8 cellular contexts compared by ENCODE assay signal in genomic region chr2:154452906-154453493, GRCh38.
DNase-seq lines count a peak whose midpoint lies in the region; ATAC-seq, FAIRE-seq and TF ChIP-seq lines count a peak whose summit lies in the region.

No MANE protein-coding gene starts in this region.

- H2AFZ ChIP-seq in Loucy (ENCODE audit: low read length): peak overlapping the region; percentile 39

- TF ChIP-seq CTCF in CD14-positive monocyte (IDR thresholded peaks at IDR 0.05): peak; percentile 21
- TF ChIP-seq CTCF in Loucy (conservative IDR thresholded peaks at IDR 0.05; ENCODE audit: low read length): peak; percentile 77
- peak in 5 of 7 experiments; percentile 13 to 45 (median 43) for TF ChIP-seq CTCF in body of pancreas (IDR thresholded peaks at IDR 0.05)
- peak in 3 of 4 donors; percentile 11 to 12 (median 11) for TF ChIP-seq CTCF in pancreas (IDR thresholded peaks at IDR 0.05)

- no peaks in the 10 kb centered on the region for H3K9me2 ChIP-seq in Loucy (replicated peaks; ENCODE audit: low read depth, low read length)

- FAIRE-seq in pancreas (lab: Jason Lieb, UNC): no peak

- no peaks in the 10 kb centered on the region for H3K9me3 Mint-ChIP-seq in CD14-positive monocyte

- H4K20me1 ChIP-seq in Loucy (ENCODE audit: insufficient read depth, low read length, poor library complexity, severe bottlenecking): no peaks in the 10 kb centered on the region

- ATAC-seq in GM19372 (IDR thresholded peaks at IDR 0.05; ENCODE audit: low read depth, unreplicated experiment) (peak; percentile 60), body of pancreas (peak; percentile 45), pancreas (peak in 3 of 4 donors; percentile 44 to 61 (median 51))

- no peak overlapping the region for H3K4me3 ChIP-seq in Loucy (ENCODE audit: low read length, poor library complexity, severe bottlenecking)
- H3K4me3 ChIP-seq in body of pancreas: no peak overlapping the region
- no peak overlapping the region for H3K4me3 ChIP-seq in pancreas

- no peak overlapping the region for H3K4me3 Mint-ChIP-seq in CD14-positive monocyte

- H3K36me3 ChIP-seq in Loucy (ENCODE audit: insufficient read depth, low read length) (no peaks in the 10 kb centered on the region), body of pancreas (replicated peaks in 1 of 2; ENCODE audit: insufficient read depth in 1 of 2, low read depth in 2 of 2) (no peaks in the 10 kb centered on the region), pancreas (no peaks in the 10 kb centered on the region)

- no peaks in the 10 kb centered on the region for H3K79me2 ChIP-seq in Loucy (ENCODE audit: insufficient read depth, low read length)

- H3K27ac Mint-ChIP-seq in CD14-positive monocyte: peak overlapping the region in 1 of 7 donors; percentile 10

- H3K27me3 Mint-ChIP-seq in CD14-positive monocyte (ENCODE audit: low read depth in 3 of 3): peaks cover 0 to 2% (median 0%) of the 10 kb centered on the region in 3 donors

- H3K4me2 ChIP-seq in Loucy (ENCODE audit: low read depth, low read length, poor library complexity, severe bottlenecking): no peak overlapping the region

- peaks cover 16% of the 10 kb centered on the region for H3K4me1 ChIP-seq in Loucy (ENCODE audit: insufficient read depth, low read length, poor library complexity, severe bottlenecking)
- H3K4me1 ChIP-seq in body of pancreas: peaks cover 12% of the 10 kb centered on the region
- H3K4me1 ChIP-seq in pancreas: peaks cover 0 to 26% (median 14%) of the 10 kb centered on the region in 3 donors

- H3K27me3 ChIP-seq in Loucy (ENCODE audit: insufficient read depth, low read length, poor library complexity, severe bottlenecking) (no peaks in the 10 kb centered on the region), body of pancreas (no peaks in the 10 kb centered on the region), pancreas (no peaks in the 10 kb centered on the region)

- TF ChIP-seq POLR2A in body of pancreas (IDR thresholded peaks at IDR 0.05): no peak

- H3K27ac ChIP-seq in body of pancreas (no peak overlapping the region), pancreas (no peak overlapping the region)

- H3K36me3 Mint-ChIP-seq in CD14-positive monocyte: no peaks in the 10 kb centered on the region

- DNase-seq in CD14-positive monocyte (ENCODE audit: low spot score) (no peak), body of pancreas (no peak), pancreas (no peak), amygdala (lab: John Stamatoyannopoulos, UW) (no peak), NCI-H187 treated with DMSO at 0.1 percent for 48 hours (lab: John Stamatoyannopoulos, UW) (no peak)
- no peak for DNase-seq in activated effector memory CD4-positive, alpha-beta T cell treated with anti-CD3 and anti-CD28 coated beads, Interleukin-2, amount 50 U/mL, for 16 hours

- H3K9me3 ChIP-seq in Loucy (ENCODE audit: insufficient read depth, low read depth, low read length) (no peaks in the 10 kb centered on the region), body of pancreas (no peaks in the 10 kb centered on the region), pancreas (no peaks in the 10 kb centered on the region)

- H3K4me1 Mint-ChIP-seq in CD14-positive monocyte: peaks cover 6% of the 10 kb centered on the region

- H3F3A ChIP-seq in Loucy (ENCODE audit: low read depth): no peaks in the 10 kb centered on the region

- WGBS in body of pancreas, 2 donors: 44 to 47% methylated on average over 4 of the region's 4 CpGs
- 37 to 50% methylated on average over 4 of the region's 4 CpGs for WGBS in pancreas, 2 donors

- no peak overlapping the region for H3K9ac ChIP-seq in Loucy (ENCODE audit: low read depth, low read length, poor library complexity, severe bottlenecking)

- intact Hi-C loops in CD14-positive monocyte (cut with micrococcal nuclease) (no loop called here), body of pancreas (cut with DNase I) (no loop called here), pancreas (cut with DNase I) (no loop called here)

Comparison
In these comparisons a context has a peak if more than half of its experiments do, and no peak if none do; other contexts are left out.
1. CTCF ChIP-seq: peak in every context shown above with its lines; median percentile 77 in Loucy; 43 in body of pancreas; 21 in CD14-positive monocyte; 11 in pancreas.